37 cellular contexts compared by ENCODE assay signal in genomic region chr1:119435061-119435460, GRCh38. TPM values are rescaled to one million over a fixed set of nuclear protein-coding genes. Genes with fewer than 3 reads are reported as not detected.
DNase-seq lines count a peak whose midpoint lies in the region; ATAC-seq and TF ChIP-seq lines count a peak whose summit lies in the region.
"Had no signal": no experiment of that assay in that cellular context is flagged by ENCODE, and none has a peak within 500 bp of the region (broad histone marks: within the 10 kb centered on the region; RNA-seq: fewer than 3 reads in every experiment).

No MANE protein-coding gene starts in this region.

- no peaks in the 10 kb centered on the region for H3K9me3 ChIP-seq in right cardiac atrium (ENCODE audit: control insufficient read depth, low read length)
- H3K9me3 ChIP-seq: body of pancreas, Caco-2, esophagus muscularis mucosa, upper lobe of right lung had no signal

- DNase-seq in HPDE6-E6E7 (ENCODE audit: extremely low spot score) = peak; percentile 25
- DNase-seq in RPMI7951 (ENCODE audit: low read depth) = peak; percentile 25
- peak; percentile 66 for DNase-seq in fibroblast of mammary gland (ENCODE audit: low read depth)
- DNase-seq in superior temporal gyrus (ENCODE audit: extremely low spot score) = peak; percentile 15
- DNase-seq in omental fat pad (ENCODE audit: low spot score) = no peak
- DNase-seq in right cardiac atrium = no peak
- DNase-seq: activated CD4-positive, alpha-beta memory T cell treated with anti-CD3 and anti-CD28 coated beads for 36 hours; activated CD4-positive, CD25-positive, alpha-beta regulatory T cell treated with anti-CD3 and anti-CD28 coated beads, Interleukin-2, amount 50 U/mL, for 72 hours; activated CD8-positive, alpha-beta memory T cell treated with anti-CD3 and anti-CD28 coated beads, Interleukin-2, amount 50 U/mL, for 4 hours; activated naive CD4-positive, alpha-beta T cell treated with anti-CD3 and anti-CD28 coated beads for 36 hours; body of pancreas; Caco-2; cerebellar nuclear complex; dermis blood vessel endothelial cell; endodermal cell; GDM1; GOT3; HFFc6; hypothalamus; immature natural killer cell; KBM-7; NCI-H146; NCI-H2107; NCI-H510A treated with DMSO at 0.1 percent for 48 hours; retina; SHP77; small intestine; stimulated activated naive CD4-positive, alpha-beta T cell; T-helper 17 cell; upper lobe of right lung had no signal

- no peaks in the 10 kb centered on the region for H3K27me3 ChIP-seq in right cardiac atrium (ENCODE audit: control insufficient read depth, insufficient read depth)
- H3K27me3 ChIP-seq: body of pancreas, upper lobe of right lung had no signal

- intact Hi-C loops in right cardiac atrium (cut with DNase I) = no loop called here

- H3K4me1 ChIP-seq in right cardiac atrium (ENCODE audit: control insufficient read depth, insufficient read depth, low read length) = no peaks in the 10 kb centered on the region
- H3K4me1 ChIP-seq: body of pancreas, Caco-2, esophagus muscularis mucosa, parathyroid adenoma, upper lobe of right lung had no signal

- no peak overlapping the region for H3K4me3 ChIP-seq in fibroblast of mammary gland (ENCODE audit: control insufficient read depth, low read depth, low read length)
- no peak overlapping the region for H3K4me3 ChIP-seq in right cardiac atrium (ENCODE audit: low read length)
- H3K4me3 ChIP-seq: body of pancreas, esophagus muscularis mucosa, upper lobe of right lung had no signal

- TF ChIP-seq CTCF in fibroblast of mammary gland (conservative IDR thresholded peaks at IDR 0.05; ENCODE audit: control insufficient read depth, insufficient read depth, low read depth, low read length) = no peak
- TF ChIP-seq CTCF in omental fat pad (IDR thresholded peaks at IDR 0.05) = no peak

- 79% methylated on average over 3 of the region's 3 CpGs for WGBS in right cardiac atrium

- no peak for ATAC-seq in omental fat pad (ENCODE audit: low FRiP score)
- no peak for ATAC-seq in HG03378 (IDR thresholded peaks at IDR 0.05; ENCODE audit: unreplicated experiment)
- no peak for ATAC-seq in right cardiac atrium
- ATAC-seq: body of pancreas, left lobe of liver, T-helper 17 cell, upper lobe of right lung had no signal

- no peak overlapping the region for H3K27ac ChIP-seq in right cardiac atrium (ENCODE audit: low read length)
- H3K27ac ChIP-seq: body of pancreas, C4-2B, esophagus muscularis mucosa, parathyroid adenoma, upper lobe of right lung had no signal

RNA-seq across cellular contexts. Expression of gene HSD3B2, which starts 20.1 kb away (rescaled TPM):
- total RNA-seq in RPMI7951 (2014; rRNA removed; shearing (Covaris generic)) = 0.12 TPM in 1 of 2 replicates, not detected in the other
- under 1 TPM in 1 of 4 donors, not detected in 3; 0.63 TPM for total RNA-seq in omental fat pad
- total RNA-seq in right cardiac atrium = under 1 TPM in 1 of 4 donors, not detected in 3; 0.11 TPM
- polyA plus RNA-seq in right cardiac atrium = not detected
- total RNA-seq: activated CD4-positive, alpha-beta memory T cell treated with anti-CD3 and anti-CD28 coated beads for 36 hours; activated naive CD4-positive, alpha-beta T cell treated with anti-CD3 and anti-CD28 coated beads for 36 hours; body of pancreas; Caco-2; dermis blood vessel endothelial cell; endodermal cell; esophagus muscularis mucosa; HFFc6; neural crest cell; T-helper 17 cell; temporal lobe; upper lobe of right lung had no signal
- polyA plus RNA-seq: immature natural killer cell had no signal

Comparison
In these comparisons a context has a peak if more than half of its experiments do, and no peak if none do; other contexts are left out.
1. DNase-seq: peak in HPDE6-E6E7 (single experiment), RPMI7951 (single experiment), fibroblast of mammary gland (single experiment) and superior temporal gyrus (single experiment); none in omental fat pad (single experiment) and right cardiac atrium (0 of 3).